In genomic region chr13:72562686-72563085, GRCh38 we compare ENCODE assay signal across 3 cellular contexts.
TF ChIP-seq lines count a peak whose summit lies in the region.

No MANE protein-coding gene starts in this region.

TF ChIP-seq in A549, 52 proteins besides CTCF, POLR2A, EP300 and RAD21:
- TF ChIP-seq ZNF302 (CRISPR knock-in tag; IDR thresholded peaks at IDR 0.05) (no peak), PHF8 (IDR thresholded peaks at IDR 0.05; ENCODE audit: borderline replicate concordance, low read depth) (no peak), MAFK (IDR thresholded peaks at IDR 0.05; ENCODE audit: partially characterized antibody) (peak; percentile 92)

TF ChIP-seq in IMR-90, 13 proteins besides CTCF, POLR2A, EP300 and RAD21:
- no peak for TF ChIP-seq BHLHE40 (IDR thresholded peaks at IDR 0.05; ENCODE audit: low read depth, low read length)
- TF ChIP-seq MAFK (IDR thresholded peaks at IDR 0.05; ENCODE audit: low read depth, low read length): peak; percentile 99

TF ChIP-seq in H1, 55 proteins besides CTCF, POLR2A, EP300 and RAD21:
- peak; percentile 96 for TF ChIP-seq MAFK (IDR thresholded peaks at IDR 0.05; ENCODE audit: low read depth, low read length)
- no peak for TF ChIP-seq SIX5 (IDR thresholded peaks at IDR 0.05; ENCODE audit: low read depth, low read length)
